Comparison of ENCODE assay signal across 22 cellular contexts in genomic region chr2:233996436-233996835, GRCh38. TPM values are rescaled to one million over a fixed set of nuclear protein-coding genes. Genes with fewer than 3 reads are reported as not detected.
"Had no signal": no experiment of that assay in that cellular context is flagged by ENCODE, and none has a peak within 500 bp of the region (broad histone marks: within the 10 kb centered on the region; RNA-seq: fewer than 3 reads in every experiment).

No MANE protein-coding gene starts in this region.

- H3K27ac ChIP-seq: ascending aorta, breast epithelium, lower lobe of right lung, testis had no signal

- FAIRE-seq: keratinocyte had no signal

- H3K27me3 ChIP-seq: ascending aorta, breast epithelium, testis had no signal

- H3K4me1 ChIP-seq: ascending aorta, breast epithelium, lower lobe of right lung, testis had no signal

- H3K36me3 ChIP-seq: ascending aorta, breast epithelium, lower lobe of right lung had no signal

- H3K4me3 ChIP-seq: ascending aorta, breast epithelium, lower lobe of right lung, smooth muscle cell, testis had no signal

- H3K4me2 ChIP-seq: smooth muscle cell had no signal

- H3K9me3 ChIP-seq: ascending aorta, breast epithelium, lower lobe of right lung, testis had no signal

- ATAC-seq: activated CD4-positive, alpha-beta T cell treated with anti-CD3 and anti-CD28 coated beads for 36 hours; lower lobe of right lung; sciatic nerve; WTC11 had no signal

- DNase-seq: activated CD4-positive, alpha-beta memory T cell treated with anti-CD3 and anti-CD28 coated beads, Interleukin-2, amount 10 ng/mL, durations not matched to agents 7 days and 5 days; activated CD4-positive, alpha-beta T cell treated with anti-CD3 and anti-CD28 coated beads for 36 hours; activated naive CD4-positive, alpha-beta T cell treated with anti-CD3 and anti-CD28 coated beads for 36 hours; activated T-cell treated with anti-CD3 and anti-CD28 coated beads, Interleukin-2, amount 50 U/mL, for 24 hours; cerebellar nuclear complex; effector CD4-positive, alpha-beta T cell; foreskin melanocyte; lower lobe of right lung; nephron progenitor cell; nucleus accumbens; stimulated activated CD4-positive, alpha-beta T cell treated with anti-CD3 and anti-CD28 coated beads, Interleukin-4, amount 100 ng/mL, for 24 hours; SW 1271; testis had no signal

RNA-seq across cellular contexts. Expression of gene SPP2, which starts 54.1 kb away (rescaled TPM):
- total RNA-seq: activated CD4-positive, alpha-beta memory T cell treated with anti-CD3 and anti-CD28 coated beads, Interleukin-2, amount 10 ng/mL, durations not matched to agents 7 days and 5 days; activated CD4-positive, alpha-beta T cell treated with anti-CD3 and anti-CD28 coated beads for 36 hours; activated naive CD4-positive, alpha-beta T cell treated with anti-CD3 and anti-CD28 coated beads for 36 hours; activated T-helper 2 cell treated with anti-CD3 and anti-CD28 coated beads, Interferon-gamma antibody, Interleukin-2, Interleukin-4, amounts not matched to agents 10 μg/mL and 5 μg/mL and 100 μg/mL, durations not matched to agents 14 hours and 24 hours and 36 hours; ascending aorta; breast epithelium; lower lobe of right lung; mesothelial cell of epicardium; sciatic nerve; smooth muscle cell; testis; WTC11 had no signal
- polyA plus RNA-seq: esophagus, smooth muscle cell had no signal
